2 cellular contexts compared by ENCODE assay signal in the genomic region with DNA sequence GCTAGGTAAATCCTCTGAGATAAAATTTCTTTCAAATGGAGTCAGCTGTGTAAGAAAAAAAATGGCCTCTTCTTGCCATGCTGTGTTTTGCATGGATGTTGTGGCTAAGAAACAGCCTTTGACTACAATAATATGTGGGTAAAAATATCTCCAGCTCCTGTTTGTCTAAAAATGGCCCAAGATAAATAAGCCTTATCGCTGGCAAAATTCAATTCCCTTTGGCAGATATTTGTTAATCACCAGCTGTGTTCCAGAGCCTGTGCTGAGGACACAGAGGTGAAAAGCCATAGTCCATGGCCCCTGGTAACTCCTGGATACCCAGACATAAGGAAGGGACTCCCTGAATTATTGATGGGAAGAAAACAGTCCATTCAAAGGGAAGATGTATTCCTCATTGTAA.
TF ChIP-seq lines count a peak whose summit lies in the region.

No MANE protein-coding gene starts in this region.

TF ChIP-seq in liver, 16 proteins besides CTCF, POLR2A, EP300 and RAD21:
- TF ChIP-seq TAF1 (conservative IDR thresholded peaks at IDR 0.05) (no peak), SP1 (IDR thresholded peaks at IDR 0.05) (peak; percentile 78), EGR1 (IDR thresholded peaks at IDR 0.05; ENCODE audit: low read depth in 2 of 2) (peak in 1 of 2 donors; percentile 27), GABPA (IDR thresholded peaks at IDR 0.05 in 1 of 2, conservative IDR thresholded peaks at IDR 0.05 in 1 of 2) (peak in 1 of 2 donors; percentile 56), FOXA1 (IDR thresholded peaks at IDR 0.05) (peak; percentile 77), FOXA2 (IDR thresholded peaks at IDR 0.05) (peak; percentile 83), HNF4A (conservative IDR thresholded peaks at IDR 0.05) (peak; percentile 93 to 94), HNF4G (IDR thresholded peaks at IDR 0.05) (peak; percentile 74), RXRA (IDR thresholded peaks at IDR 0.05) (peak; percentile 91 to 94), ZBTB33 (IDR thresholded peaks at IDR 0.05) (peak; percentile 79), JUND (IDR thresholded peaks at IDR 0.05) (peak; percentile 41 to 79), NR2F2 (IDR thresholded peaks at IDR 0.05) (peak; percentile 86), MAX (IDR thresholded peaks at IDR 0.05) (peak; percentile 57), YY1 (IDR thresholded peaks at IDR 0.05) (peak; percentile 87)
- TF ChIP-seq, protein P1, sequence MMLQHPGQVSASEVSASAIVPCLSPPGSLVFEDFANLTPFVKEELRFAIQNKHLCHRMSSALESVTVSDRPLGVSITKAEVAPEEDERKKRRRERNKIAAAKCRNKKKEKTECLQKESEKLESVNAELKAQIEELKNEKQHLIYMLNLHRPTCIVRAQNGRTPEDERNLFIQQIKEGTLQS (IDR thresholded peaks at IDR 0.05) = no peak
- TF ChIP-seq, protein P2, sequence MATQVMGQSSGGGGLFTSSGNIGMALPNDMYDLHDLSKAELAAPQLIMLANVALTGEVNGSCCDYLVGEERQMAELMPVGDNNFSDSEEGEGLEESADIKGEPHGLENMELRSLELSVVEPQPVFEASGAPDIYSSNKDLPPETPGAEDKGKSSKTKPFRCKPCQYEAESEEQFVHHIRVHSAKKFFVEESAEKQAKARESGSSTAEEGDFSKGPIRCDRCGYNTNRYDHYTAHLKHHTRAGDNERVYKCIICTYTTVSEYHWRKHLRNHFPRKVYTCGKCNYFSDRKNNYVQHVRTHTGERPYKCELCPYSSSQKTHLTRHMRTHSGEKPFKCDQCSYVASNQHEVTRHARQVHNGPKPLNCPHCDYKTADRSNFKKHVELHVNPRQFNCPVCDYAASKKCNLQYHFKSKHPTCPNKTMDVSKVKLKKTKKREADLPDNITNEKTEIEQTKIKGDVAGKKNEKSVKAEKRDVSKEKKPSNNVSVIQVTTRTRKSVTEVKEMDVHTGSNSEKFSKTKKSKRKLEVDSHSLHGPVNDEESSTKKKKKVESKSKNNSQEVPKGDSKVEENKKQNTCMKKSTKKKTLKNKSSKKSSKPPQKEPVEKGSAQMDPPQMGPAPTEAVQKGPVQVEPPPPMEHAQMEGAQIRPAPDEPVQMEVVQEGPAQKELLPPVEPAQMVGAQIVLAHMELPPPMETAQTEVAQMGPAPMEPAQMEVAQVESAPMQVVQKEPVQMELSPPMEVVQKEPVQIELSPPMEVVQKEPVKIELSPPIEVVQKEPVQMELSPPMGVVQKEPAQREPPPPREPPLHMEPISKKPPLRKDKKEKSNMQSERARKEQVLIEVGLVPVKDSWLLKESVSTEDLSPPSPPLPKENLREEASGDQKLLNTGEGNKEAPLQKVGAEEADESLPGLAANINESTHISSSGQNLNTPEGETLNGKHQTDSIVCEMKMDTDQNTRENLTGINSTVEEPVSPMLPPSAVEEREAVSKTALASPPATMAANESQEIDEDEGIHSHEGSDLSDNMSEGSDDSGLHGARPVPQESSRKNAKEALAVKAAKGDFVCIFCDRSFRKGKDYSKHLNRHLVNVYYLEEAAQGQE (IDR thresholded peaks at IDR 0.05) = peak; percentile 44

TF ChIP-seq in HepG2, 621 proteins besides CTCF, POLR2A, EP300 and RAD21:
- TF ChIP-seq MTA3 (CRISPR knock-in tag; IDR thresholded peaks at IDR 0.05) (no peak), RXRA (CRISPR knock-in tag; IDR thresholded peaks at IDR 0.05) (no peak), SIX4 (CRISPR knock-in tag; IDR thresholded peaks at IDR 0.05) (no peak), CC2D1A (CRISPR knock-in tag; IDR thresholded peaks at IDR 0.05) (no peak), ZNF260 (CRISPR knock-in tag; IDR thresholded peaks at IDR 0.05; ENCODE audit: borderline replicate concordance, low read depth) (no peak), ZNF562 (CRISPR knock-in tag; IDR thresholded peaks at IDR 0.05; ENCODE audit: borderline replicate concordance) (no peak)
- TF ChIP-seq, protein P3, sequence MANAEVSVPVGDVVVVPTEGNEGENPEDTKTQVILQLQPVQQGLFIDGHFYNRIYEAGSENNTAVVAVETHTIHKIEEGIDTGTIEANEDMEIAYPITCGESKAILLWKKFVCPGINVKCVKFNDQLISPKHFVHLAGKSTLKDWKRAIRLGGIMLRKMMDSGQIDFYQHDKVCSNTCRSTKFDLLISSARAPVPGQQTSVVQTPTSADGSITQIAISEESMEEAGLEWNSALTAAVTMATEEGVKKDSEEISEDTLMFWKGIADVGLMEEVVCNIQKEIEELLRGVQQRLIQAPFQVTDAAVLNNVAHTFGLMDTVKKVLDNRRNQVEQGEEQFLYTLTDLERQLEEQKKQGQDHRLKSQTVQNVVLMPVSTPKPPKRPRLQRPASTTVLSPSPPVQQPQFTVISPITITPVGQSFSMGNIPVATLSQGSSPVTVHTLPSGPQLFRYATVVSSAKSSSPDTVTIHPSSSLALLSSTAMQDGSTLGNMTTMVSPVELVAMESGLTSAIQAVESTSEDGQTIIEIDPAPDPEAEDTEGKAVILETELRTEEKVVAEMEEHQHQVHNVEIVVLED (CRISPR knock-in tag; IDR thresholded peaks at IDR 0.05; ENCODE audit: borderline replicate concordance) = no peak
